8 cellular contexts compared by ENCODE assay signal in genomic region chr10:68562666-68563522, GRCh38. TPM values are rescaled to one million over a fixed set of nuclear protein-coding genes. Genes with fewer than 3 reads are reported as not detected.
DNase-seq lines count a peak whose midpoint lies in the region; ATAC-seq, FAIRE-seq and TF ChIP-seq lines count a peak whose summit lies in the region.

No MANE protein-coding gene starts in this region.

- H3K27me3 Mint-ChIP-seq in T-helper 17 cell, result peaks cover 66% of the 10 kb centered on the region

- H3K4me3 ChIP-seq in heart right ventricle, result peak overlapping the region in 7 of 10 donors; percentile 68 to 86 (median 79)
- peak overlapping the region; percentile 87 for H3K4me3 ChIP-seq in iPS-18a (ENCODE audit: low read length)
- peak overlapping the region; percentile 71 for H3K4me3 ChIP-seq in urinary bladder (ENCODE audit: low read depth, low read length)
- no peak overlapping the region for H3K4me3 ChIP-seq in pancreas

- peaks cover 4 to 84% (median 14%) of the 10 kb centered on the region in 7 donors for H3K27me3 ChIP-seq in heart right ventricle
- H3K27me3 ChIP-seq in iPS-18a (ENCODE audit: control insufficient read depth, insufficient read depth, low read length), result no peaks in the 10 kb centered on the region
- no peaks in the 10 kb centered on the region for H3K27me3 ChIP-seq in pancreas

- ATAC-seq in heart right ventricle, result no peak
- no peak for ATAC-seq in left ventricle myocardium superior
- no peak for ATAC-seq in T-helper 17 cell
- ATAC-seq in pancreas, result no peak

- peak overlapping the region; percentile 63 for H3K4me3 Mint-ChIP-seq in T-helper 17 cell

- H3K36me3 ChIP-seq in heart right ventricle, result no peaks in the 10 kb centered on the region
- H3K36me3 ChIP-seq in iPS-18a (ENCODE audit: control insufficient read depth, low read depth, low read length), result no peaks in the 10 kb centered on the region
- H3K36me3 ChIP-seq in urinary bladder (ENCODE audit: insufficient read depth), result no peaks in the 10 kb centered on the region
- H3K36me3 ChIP-seq in pancreas, result no peaks in the 10 kb centered on the region

- DNase-seq in heart right ventricle (no peak), left ventricle myocardium superior (no peak), T-helper 17 cell (no peak), NCI-H774 (lab: John Stamatoyannopoulos, UW) (no peak), GM10266 (ENCODE audit: extremely low spot score) (no peak), pancreas (no peak)

- H3K36me3 Mint-ChIP-seq in T-helper 17 cell (ENCODE audit: low read depth), result peaks cover 10% of the 10 kb centered on the region

- H3K4me1 ChIP-seq in heart right ventricle (peaks cover 0 to 34% (median 6%) of the 10 kb centered on the region in 9 donors), iPS-18a (ENCODE audit: control insufficient read depth, low read depth, low read length) (peaks cover 20% of the 10 kb centered on the region), urinary bladder (ENCODE audit: insufficient read depth) (no peaks in the 10 kb centered on the region), pancreas (no peaks in the 10 kb centered on the region)

- 48% methylated on average over 12 of the region's 12 CpGs for WGBS in heart right ventricle, 2 donors
- 19% methylated on average over 12 of the region's 12 CpGs for WGBS in urinary bladder
- 72 to 81% methylated on average over 12 of the region's 12 CpGs for WGBS in pancreas, 2 donors

- H3K27ac Mint-ChIP-seq in T-helper 17 cell, result no peak overlapping the region

- FAIRE-seq in pancreas (lab: Jason Lieb, UNC), result no peak

- H3K27ac ChIP-seq in heart right ventricle, result peak overlapping the region in 6 of 10 donors; percentile 18 to 43 (median 24)
- H3K27ac ChIP-seq in iPS-18a (ENCODE audit: low read length), result peak overlapping the region; percentile 98
- H3K27ac ChIP-seq in urinary bladder (ENCODE audit: low read depth), result no peak overlapping the region
- no peak overlapping the region for H3K27ac ChIP-seq in pancreas

- H3K9ac ChIP-seq in iPS-18a (ENCODE audit: low read length), result peak overlapping the region; percentile 96

- TF ChIP-seq CTCF in heart right ventricle (IDR thresholded peaks at IDR 0.05) (no peak), GM10266 (IDR thresholded peaks at IDR 0.05; ENCODE audit: control insufficient read depth, insufficient read depth, low read depth, missing control alignments) (no peak), pancreas (IDR thresholded peaks at IDR 0.05) (no peak)

- intact Hi-C loops in heart right ventricle (cut with DNase I), result loop anchor here in 4 of 10 donors (5.0 to 10.0 kb wide), 2 partner anchors 39 to 92 kb away; no protein-coding TSS in a partner anchor
- intact Hi-C loops in left ventricle myocardium superior (cut with micrococcal nuclease), result no loop called here
- intact Hi-C loops in pancreas (cut with DNase I), result no loop called here

- peaks cover 23% of the 10 kb centered on the region for H3K4me1 Mint-ChIP-seq in T-helper 17 cell

- H3K9me3 ChIP-seq in heart right ventricle (no peaks in the 10 kb centered on the region), T-helper 17 cell (ENCODE audit: control insufficient read depth, low read length, poor library complexity, severe bottlenecking) (no peaks in the 10 kb centered on the region), iPS-18a (ENCODE audit: control insufficient read depth, low read depth, low read length) (no peaks in the 10 kb centered on the region), pancreas (no peaks in the 10 kb centered on the region)

RNA-seq across cellular contexts. Expression of gene TET1, which starts 2.8 kb away (rescaled TPM):
- total RNA-seq in heart right ventricle, result 1 to 10 TPM; 1.9 to 4.2 (median 3.1) TPM
- polyA plus RNA-seq in heart right ventricle, result under 1 TPM; 0.17 to 0.29 TPM
- total RNA-seq in left ventricle myocardium superior, result 3.6 TPM
- 1 to 10 TPM; 2.2 to 2.8 TPM for total RNA-seq in T-helper 17 cell
- 41.6 TPM for total RNA-seq in urinary bladder
- 0.53 TPM for polyA plus RNA-seq in urinary bladder
- 1 to 10 TPM in 3 of 6 donors, under 1 TPM in 3; 0.57 to 1.6 (median 0.91) TPM for total RNA-seq in pancreas
- under 1 TPM; 0.11 to 0.12 TPM for polyA plus RNA-seq in pancreas

RNA-seq across cellular contexts. Expression of gene SLC25A16, which starts 35.6 kb away (rescaled TPM):
- total RNA-seq in heart right ventricle, result 10 to 100 TPM; 11.8 to 27.3 (median 21.1) TPM
- 10 to 100 TPM in 1 of 2 donors, 1 to 10 TPM in 1; 4.6 to 33.5 TPM for polyA plus RNA-seq in heart right ventricle
- 13.1 TPM for total RNA-seq in left ventricle myocardium superior
- 10 to 100 TPM; 22.8 to 28.4 TPM for total RNA-seq in T-helper 17 cell
- total RNA-seq in urinary bladder, result 30.7 TPM
- 6.7 TPM for polyA plus RNA-seq in urinary bladder
- 10 to 100 TPM in 5 of 6 donors, 1 to 10 TPM in 1; 10.0 to 17.6 (median 13.4) TPM for total RNA-seq in pancreas
- polyA plus RNA-seq in pancreas, result 10 to 100 TPM; 10.8 to 13.7 TPM

Comparison
In these comparisons a context has a peak if more than half of its experiments do, and no peak if none do; other contexts are left out.
1. H3K27ac ChIP-seq: peak in heart right ventricle (6 of 10) and iPS-18a (single experiment); none in urinary bladder (single experiment) and pancreas (0 of 4).
2. H3K4me3 ChIP-seq: peak in heart right ventricle (7 of 10), iPS-18a (single experiment) and urinary bladder (single experiment); none in pancreas (0 of 4).